In the genomic region with DNA sequence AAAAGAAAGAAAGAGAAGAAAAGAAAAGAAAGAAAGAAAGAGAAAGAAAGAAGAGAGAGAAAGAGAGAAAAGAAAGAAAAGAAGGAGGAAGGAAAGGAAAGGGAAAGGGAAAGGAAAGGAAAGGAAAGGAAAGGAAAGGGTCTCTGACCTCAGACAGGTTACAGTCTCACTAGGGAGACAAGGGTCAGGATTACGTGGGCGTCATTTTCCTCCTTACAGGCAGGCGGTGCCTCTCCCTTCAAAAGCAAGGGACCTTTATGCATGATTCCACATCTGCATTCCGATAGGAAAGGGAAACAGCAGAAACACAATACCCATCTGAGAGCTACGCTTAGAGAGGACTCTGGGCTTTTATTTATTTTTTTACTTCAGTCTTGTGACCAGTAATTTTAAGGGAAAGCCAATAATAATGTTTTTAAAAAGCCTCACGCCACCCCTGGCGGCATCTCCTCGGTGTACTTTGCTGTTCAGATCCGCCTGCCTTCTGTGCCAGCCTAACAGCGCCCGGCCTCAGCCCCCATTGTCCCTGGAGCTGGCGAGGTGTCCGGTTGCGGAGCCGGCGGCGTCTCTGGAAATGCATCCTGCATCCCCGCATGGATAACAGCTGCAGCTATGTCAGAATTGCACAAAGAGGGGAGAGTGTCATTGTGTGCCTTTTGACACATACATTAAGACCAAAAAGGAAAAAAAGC, we compare ENCODE assay signal across 8 cellular contexts. TPM values are rescaled to one million over a fixed set of nuclear protein-coding genes. Genes with fewer than 3 reads are reported as not detected.
DNase-seq lines count a peak whose midpoint lies in the region; ATAC-seq lines count a peak whose summit lies in the region.

No MANE protein-coding gene starts in this region.

- peaks cover 34 to 51% of the 10 kb centered on the region in 2 donors for H3K4me1 Mint-ChIP-seq in stimulated activated naive B cell treated with anti-CD40 and anti-IgM and Interleukin-4, amounts not matched to agents 10 μg/mL and 1 μg/mL and 100 μg/mL, for 72 hours

- H3K27me3 ChIP-seq in Karpas-422 (ENCODE audit: low read length) (no peaks in the 10 kb centered on the region), duodenal mucosa (ENCODE audit: control insufficient read depth in 1 of 2, insufficient read depth in 2 of 2, low read length in 2 of 2) (no peaks in the 10 kb centered on the region), layer of hippocampus (ENCODE audit: control insufficient read depth, insufficient read depth, low read length) (no peaks in the 10 kb centered on the region)

- H3K4me3 Mint-ChIP-seq in stimulated activated naive B cell treated with anti-CD40 and anti-IgM and Interleukin-4, amounts not matched to agents 10 μg/mL and 1 μg/mL and 100 μg/mL, for 72 hours, result peak overlapping the region; percentile 81 to 88

- H3K9ac ChIP-seq in Karpas-422 (ENCODE audit: low read length) (peak overlapping the region; percentile 52), SK-N-MC (ENCODE audit: insufficient read length) (no peak overlapping the region), duodenal mucosa (ENCODE audit: low read depth in 1 of 2, low read length in 2 of 2) (peak overlapping the region; percentile 12 to 64)

- H3K27ac ChIP-seq in Karpas-422 (ENCODE audit: low read length), result no peak overlapping the region
- no peak overlapping the region for H3K27ac ChIP-seq in SK-N-MC
- H3K27ac ChIP-seq in duodenal mucosa (ENCODE audit: low read depth, low read length), result peak overlapping the region; percentile 66
- peak overlapping the region; percentile 89 for H3K27ac ChIP-seq in layer of hippocampus (ENCODE audit: low read depth, low read length)

- no peaks in the 10 kb centered on the region for H3K79me2 ChIP-seq in Karpas-422 (ENCODE audit: low read length)

- peaks cover 11 to 13% of the 10 kb centered on the region in 2 donors for H3K36me3 Mint-ChIP-seq in stimulated activated naive B cell treated with anti-CD40 and anti-IgM and Interleukin-4, amounts not matched to agents 10 μg/mL and 1 μg/mL and 100 μg/mL, for 72 hours

- no peaks in the 10 kb centered on the region for H3K9me2 ChIP-seq in Karpas-422 (replicated peaks; ENCODE audit: insufficient read depth, low read length)

- DNase-seq in COR-L47 (lab: John Stamatoyannopoulos, UW) (peak; percentile 50), Karpas-422 (peak; percentile 55), SK-N-MC (ENCODE audit: low read depth, low spot score) (no peak)
- no peak for DNase-seq in stimulated activated naive B cell treated with anti-CD40 and anti-IgM and Interleukin-4, amounts not matched to agents 10 μg/mL and 1 μg/mL and 100 μg/mL, for 72 hours
- no peak for DNase-seq in NK-92 treated with Interleukin-12 subunit alpha and Interleukin-12 subunit beta, amount 100 ng/mL, for 24 hours (lab: John Stamatoyannopoulos, UW)

- H3K36me3 ChIP-seq in Karpas-422 (ENCODE audit: insufficient read depth, low read length) (no peaks in the 10 kb centered on the region), SK-N-MC (ENCODE audit: insufficient read depth, low read length) (no peaks in the 10 kb centered on the region), duodenal mucosa (ENCODE audit: control insufficient read depth in 1 of 2, insufficient read depth in 2 of 2, low read length in 2 of 2) (peaks cover 0 to 4% of the 10 kb centered on the region in 2 donors)

- H3K4me3 ChIP-seq in Karpas-422 (ENCODE audit: low read length) (peak overlapping the region; percentile 60), SK-N-MC (peak overlapping the region; percentile 79), duodenal mucosa (ENCODE audit: low read depth in 1 of 2, low read length in 2 of 2) (peak overlapping the region; percentile 66 to 79)

- peaks cover 15% of the 10 kb centered on the region for H4K20me1 ChIP-seq in Karpas-422 (ENCODE audit: insufficient read depth, low read depth, low read length)

- H3K27ac Mint-ChIP-seq in stimulated activated naive B cell treated with anti-CD40 and anti-IgM and Interleukin-4, amounts not matched to agents 10 μg/mL and 1 μg/mL and 100 μg/mL, for 72 hours, result peak overlapping the region; percentile 96

- H3K9me3 ChIP-seq in Karpas-422 (ENCODE audit: low read length) (no peaks in the 10 kb centered on the region), SK-N-MC (ENCODE audit: low read depth, low read length) (no peaks in the 10 kb centered on the region), duodenal mucosa (ENCODE audit: control insufficient read depth in 1 of 2, low read length in 2 of 2) (no peaks in the 10 kb centered on the region)

- no peaks in the 10 kb centered on the region for H3K27me3 Mint-ChIP-seq in stimulated activated naive B cell treated with anti-CD40 and anti-IgM and Interleukin-4, amounts not matched to agents 10 μg/mL and 1 μg/mL and 100 μg/mL, for 72 hours

- H3K9me3 Mint-ChIP-seq in stimulated activated naive B cell treated with anti-CD40 and anti-IgM and Interleukin-4, amounts not matched to agents 10 μg/mL and 1 μg/mL and 100 μg/mL, for 72 hours, result no peaks in the 10 kb centered on the region

- H3K4me2 ChIP-seq in Karpas-422 (ENCODE audit: low read depth, low read length, poor library complexity, severe bottlenecking), result peak overlapping the region; percentile 66

- peak overlapping the region; percentile 72 for H2AFZ ChIP-seq in Karpas-422 (ENCODE audit: low read length)

- ATAC-seq in stimulated activated naive B cell treated with anti-CD40 and anti-IgM and Interleukin-4, amounts not matched to agents 10 μg/mL and 1 μg/mL and 100 μg/mL, for 72 hours (replicated peaks), result peak; percentile 18
- ATAC-seq in HG03135 (IDR thresholded peaks at IDR 0.05; ENCODE audit: unreplicated experiment), result no peak

- H3K4me1 ChIP-seq in Karpas-422 (ENCODE audit: low read length) (peaks cover 30% of the 10 kb centered on the region), duodenal mucosa (ENCODE audit: control insufficient read depth in 1 of 2, insufficient read depth in 2 of 2, low read length in 2 of 2) (peaks cover 25 to 32% of the 10 kb centered on the region in 2 donors)

RNA-seq across cellular contexts. Expression of a gene that starts 0.9 kb away (rescaled TPM):
- 19.4 and 42.9 TPM in 2 replicates for total RNA-seq in Karpas-422 (2014; rRNA removed; shearing (Covaris generic); ENCODE audit: low replicate concordance)

Comparison
In these comparisons a context has a peak if more than half of its experiments do, and no peak if none do; other contexts are left out.
1. DNase-seq: peak in COR-L47 (single experiment) and Karpas-422 (single experiment); none in SK-N-MC (single experiment), stimulated activated naive B cell treated with anti-CD40 and anti-IgM and Interleukin-4, amounts not matched to agents 10 μg/mL and 1 μg/mL and 100 μg/mL, for 72 hours (single experiment) and NK-92 treated with Interleukin-12 subunit alpha and Interleukin-12 subunit beta, amount 100 ng/mL, for 24 hours (single experiment).
2. H3K27ac ChIP-seq: peak in duodenal mucosa (single experiment) and layer of hippocampus (single experiment); none in Karpas-422 (single experiment) and SK-N-MC (single experiment).
3. Peak in every context shown above with its lines, with median percentiles within 50 percentile points of each other: H3K4me3 ChIP-seq.